Comparison of ENCODE assay signal across 15 cellular contexts in the genomic region with DNA sequence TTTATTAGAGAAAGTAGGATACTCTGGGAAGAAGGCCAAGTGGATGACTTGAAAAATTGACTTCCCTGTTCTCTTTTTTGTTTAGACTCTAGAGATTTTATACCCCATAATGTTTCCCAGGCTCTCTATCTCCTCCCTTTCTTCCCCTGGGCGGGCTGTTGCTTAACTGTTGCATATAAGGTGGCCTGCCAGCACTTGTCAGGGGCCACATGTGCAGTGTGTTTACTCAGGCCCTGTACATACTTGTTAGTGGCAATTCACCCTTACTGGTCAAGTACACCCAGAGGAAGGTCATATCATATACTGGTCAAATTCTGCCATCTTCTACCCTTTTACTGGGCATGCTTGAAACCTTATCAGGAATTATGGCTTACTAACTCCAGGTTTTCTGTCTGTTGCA.
A peak's percentile ranks its signal among the peaks of the same experiment; 100 is the strongest.
DNase-seq lines count a peak whose midpoint lies in the region; ATAC-seq, FAIRE-seq and TF ChIP-seq lines count a peak whose summit lies in the region.
"Had no signal": no experiment of that assay in that cellular context is flagged by ENCODE, and none has a peak within 500 bp of the region (broad histone marks: within the 10 kb centered on the region; RNA-seq: fewer than 3 reads in every experiment).

No MANE protein-coding gene starts in this region.

- H3K36me3 ChIP-seq in neural progenitor cell = no peaks in the 10 kb centered on the region

- H3K4me1 ChIP-seq in neural progenitor cell = no peaks in the 10 kb centered on the region
- H3K4me1 ChIP-seq: parathyroid adenoma had no signal

- no peak overlapping the region for H3K9ac ChIP-seq in neural progenitor cell
- H3K9ac ChIP-seq: parathyroid adenoma had no signal

- H4K20me1 ChIP-seq in neural progenitor cell (ENCODE audit: low read depth) = no peaks in the 10 kb centered on the region

- H3K4me3 Mint-ChIP-seq in chondrocyte (ENCODE audit: unreplicated experiment) = no peak overlapping the region
- no peak overlapping the region for H3K4me3 Mint-ChIP-seq in neural progenitor cell
- H3K4me3 Mint-ChIP-seq: activated CD4-positive, alpha-beta memory T cell treated with anti-CD3 and anti-CD28 coated beads for 36 hours; activated naive CD8-positive, alpha-beta T cell treated with anti-CD3 and anti-CD28 coated beads, Interleukin-2, amount 10 ng/mL, durations not matched to agents 7 days and 5 days had no signal

- H3K4me3 ChIP-seq in neural progenitor cell = no peak overlapping the region

- H3K9me3 Mint-ChIP-seq in chondrocyte (ENCODE audit: low read depth) = no peaks in the 10 kb centered on the region
- H3K9me3 Mint-ChIP-seq in neural progenitor cell = no peaks in the 10 kb centered on the region
- H3K9me3 Mint-ChIP-seq: activated CD4-positive, alpha-beta memory T cell treated with anti-CD3 and anti-CD28 coated beads for 36 hours; activated naive CD8-positive, alpha-beta T cell treated with anti-CD3 and anti-CD28 coated beads, Interleukin-2, amount 10 ng/mL, durations not matched to agents 7 days and 5 days had no signal

- TF ChIP-seq POLR2A in GM18505 (IDR thresholded peaks at IDR 0.05; ENCODE audit: borderline replicate concordance, extremely low read depth, insufficient read depth, insufficient read length) = no peak

- no peak overlapping the region for H3K4me2 ChIP-seq in neural progenitor cell

- H3K4me1 Mint-ChIP-seq in chondrocyte (ENCODE audit: low read depth) = peaks cover 13% of the 10 kb centered on the region
- H3K4me1 Mint-ChIP-seq in neural progenitor cell = peaks cover 5% of the 10 kb centered on the region
- H3K4me1 Mint-ChIP-seq: activated naive CD8-positive, alpha-beta T cell treated with anti-CD3 and anti-CD28 coated beads, Interleukin-2, amount 10 ng/mL, durations not matched to agents 7 days and 5 days had no signal

- ATAC-seq in GM21360 (IDR thresholded peaks at IDR 0.05; ENCODE audit: unreplicated experiment) (no peak), HG02588 (IDR thresholded peaks at IDR 0.05; ENCODE audit: unreplicated experiment) (no peak), GM18505 (IDR thresholded peaks at IDR 0.05; ENCODE audit: unreplicated experiment) (no peak)

- no peak for FAIRE-seq in RCC 7860 (lab: Jason Lieb, UNC)
- FAIRE-seq: islet of Langerhans had no signal

- TF ChIP-seq CTCF in chondrocyte (IDR thresholded peaks at IDR 0.05) (no peak), neural progenitor cell (IDR thresholded peaks at IDR 0.05) (no peak)

- H3K27ac Mint-ChIP-seq in chondrocyte (ENCODE audit: unreplicated experiment) = peak overlapping the region; percentile 32
- no peak overlapping the region for H3K27ac Mint-ChIP-seq in neural progenitor cell
- H3K27ac Mint-ChIP-seq: activated CD4-positive, alpha-beta memory T cell treated with anti-CD3 and anti-CD28 coated beads for 36 hours; activated naive CD8-positive, alpha-beta T cell treated with anti-CD3 and anti-CD28 coated beads, Interleukin-2, amount 10 ng/mL, durations not matched to agents 7 days and 5 days had no signal

- no peak overlapping the region for H3K27ac ChIP-seq in neural progenitor cell
- H3K27ac ChIP-seq: parathyroid adenoma had no signal

- H3K79me2 ChIP-seq in neural progenitor cell (ENCODE audit: low read depth) = no peaks in the 10 kb centered on the region
- H3K79me2 ChIP-seq: parathyroid adenoma had no signal

- peak overlapping the region; percentile 69 for H2AFZ ChIP-seq in neural progenitor cell (replicated peaks)
- H2AFZ ChIP-seq: parathyroid adenoma had no signal

- no peaks in the 10 kb centered on the region for H3K27me3 ChIP-seq in neural progenitor cell

- H3F3A ChIP-seq in neural progenitor cell (ENCODE audit: low read depth) = no peaks in the 10 kb centered on the region

- H3K27me3 Mint-ChIP-seq in chondrocyte (ENCODE audit: low read depth) (no peaks in the 10 kb centered on the region), neural progenitor cell (ENCODE audit: insufficient read depth, low read depth) (peaks cover 3% of the 10 kb centered on the region)
- H3K27me3 Mint-ChIP-seq: activated CD4-positive, alpha-beta memory T cell treated with anti-CD3 and anti-CD28 coated beads for 36 hours; activated naive CD8-positive, alpha-beta T cell treated with anti-CD3 and anti-CD28 coated beads, Interleukin-2, amount 10 ng/mL, durations not matched to agents 7 days and 5 days had no signal

- DNase-seq in DMS 273 treated with DMSO at 0.1 percent for 48 hours (lab: John Stamatoyannopoulos, UW) (peak; percentile 29), LHCN-M2 (ENCODE audit: low read depth) (peak; percentile 1), chondrocyte (ENCODE audit: low spot score) (peak; percentile 44), neural progenitor cell (ENCODE audit: low spot score) (no peak), RCC 7860 (ENCODE audit: low spot score) (no peak)
- DNase-seq: activated CD4-positive, alpha-beta memory T cell treated with anti-CD3 and anti-CD28 coated beads for 36 hours; activated naive CD8-positive, alpha-beta T cell treated with anti-CD3 and anti-CD28 coated beads, Interleukin-2, amount 10 ng/mL, durations not matched to agents 7 days and 5 days; C1 segment of cervical spinal cord; effector memory CD4-positive, alpha-beta T cell; NCI-H187 treated with DMSO at 0.1 percent for 48 hours had no signal

- H3K9me3 ChIP-seq in neural progenitor cell (ENCODE audit: low read depth) = no peaks in the 10 kb centered on the region

- H3K36me3 Mint-ChIP-seq in chondrocyte (ENCODE audit: low read depth) (peaks cover 1% of the 10 kb centered on the region), neural progenitor cell (no peaks in the 10 kb centered on the region)
- H3K36me3 Mint-ChIP-seq: activated CD4-positive, alpha-beta memory T cell treated with anti-CD3 and anti-CD28 coated beads for 36 hours; activated naive CD8-positive, alpha-beta T cell treated with anti-CD3 and anti-CD28 coated beads, Interleukin-2, amount 10 ng/mL, durations not matched to agents 7 days and 5 days had no signal

Comparison
In these comparisons a context has a peak if more than half of its experiments do, and no peak if none do; other contexts are left out.
1. DNase-seq: peak in DMS 273 treated with DMSO at 0.1 percent for 48 hours (single experiment), LHCN-M2 (single experiment) and chondrocyte (single experiment); none in neural progenitor cell (single experiment) and RCC 7860 (single experiment).